1 cellular context compared by ENCODE assay signal in genomic region chr14:103140316-103141109, GRCh38.
A peak's percentile ranks its signal among the peaks of the same experiment; 100 is the strongest.
TF ChIP-seq lines count a peak whose summit lies in the region.

No MANE protein-coding gene starts in this region.

TF ChIP-seq in K562, 482 proteins besides CTCF, POLR2A, EP300 and RAD21 (continued from another document):
- no peak for TF ChIP-seq ZNF785 (CRISPR knock-in tag; IDR thresholded peaks at IDR 0.05)
- peak; percentile 75 for TF ChIP-seq BCOR (IDR thresholded peaks at IDR 0.05)
- TF ChIP-seq DNMT1 (IDR thresholded peaks at IDR 0.05): no peak
- no peak for TF ChIP-seq SIRT6 (IDR thresholded peaks at IDR 0.05; ENCODE audit: low read depth, low read length)
- TF ChIP-seq RBM14 (IDR thresholded peaks at IDR 0.05; ENCODE audit: borderline replicate concordance, insufficient read depth, low read depth, low read length): no peak
- no peak for TF ChIP-seq GATA2 (CRISPR knock-in tag; IDR thresholded peaks at IDR 0.05)
- no peak for TF ChIP-seq GABPA (tag; conservative IDR thresholded peaks at IDR 0.05; ENCODE audit: low read depth)
- TF ChIP-seq KDM1A (IDR thresholded peaks at IDR 0.05): peak in 1 of 2 experiments; percentile 18; a peak in 1 of 4 replicates
- peak; percentile 96 for TF ChIP-seq NFIC (IDR thresholded peaks at IDR 0.05)
- no peak for TF ChIP-seq KAT7 (CRISPR knock-in tag; IDR thresholded peaks at IDR 0.05; ENCODE audit: borderline replicate concordance)
- TF ChIP-seq ZNF146 (CRISPR knock-in tag; IDR thresholded peaks at IDR 0.05; ENCODE audit: unreplicated experiment): peak; percentile 84
- no peak for TF ChIP-seq SMAD3 (CRISPR knock-in tag; conservative IDR thresholded peaks at IDR 0.05)
- TF ChIP-seq SMARCA5 (IDR thresholded peaks at IDR 0.05): peak; percentile 65; the same call in 1 of the 2 replicates
- no peak for TF ChIP-seq PHF20 (IDR thresholded peaks at IDR 0.05; ENCODE audit: partially characterized antibody)
- TF ChIP-seq ZC3H11A (IDR thresholded peaks at IDR 0.05; ENCODE audit: low read depth, low read length): no peak
- peak; percentile 76 for TF ChIP-seq NFIX (CRISPR knock-in tag; IDR thresholded peaks at IDR 0.05; ENCODE audit: low read depth)
